ENCODE assay signal across 27 cellular contexts in the genomic region with DNA sequence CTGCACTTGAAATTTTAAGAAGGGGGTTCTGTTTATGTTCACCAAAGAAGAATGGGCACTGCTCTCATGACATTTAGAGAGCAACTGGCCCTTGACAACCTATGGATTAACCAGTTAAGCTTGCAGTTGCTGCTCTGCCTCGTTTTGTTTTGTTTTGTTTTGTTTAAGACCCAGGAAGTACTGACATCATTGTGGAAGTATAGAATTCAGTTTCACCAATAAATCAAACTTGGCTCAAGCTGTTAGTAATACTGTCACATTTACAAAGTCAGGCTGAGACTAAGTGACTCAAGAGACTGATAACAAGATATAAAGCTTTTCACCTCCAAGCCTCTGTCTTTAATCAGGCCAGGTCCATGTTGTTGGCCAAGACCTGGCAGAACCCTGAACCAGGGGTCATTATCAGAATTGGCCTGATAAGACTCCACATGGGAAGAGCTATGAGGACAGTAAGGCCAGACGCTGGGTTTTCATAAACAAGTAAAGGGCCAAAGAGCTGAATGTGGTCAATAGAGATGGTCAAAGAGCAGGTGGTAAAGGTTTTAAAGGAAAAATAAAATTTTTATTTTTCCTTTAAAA.
"Had no signal": no experiment of that assay in that cellular context is flagged by ENCODE, and none has a peak within 500 bp of the region (broad histone marks: within the 10 kb centered on the region; RNA-seq: fewer than 3 reads in every experiment).

No MANE protein-coding gene starts in this region.

- H3K27me3 ChIP-seq: colonic mucosa, heart right ventricle, transverse colon had no signal

- H3K27ac ChIP-seq: colonic mucosa, dorsolateral prefrontal cortex, heart right ventricle, lower lobe of right lung, transverse colon had no signal

- H3K9me3 ChIP-seq: colonic mucosa, lower lobe of right lung, transverse colon had no signal

- H3K4me1 ChIP-seq: colonic mucosa, lower lobe of right lung, transverse colon had no signal

- H3K9me3 Mint-ChIP-seq: activated naive CD8-positive, alpha-beta T cell treated with anti-CD3 and anti-CD28 coated beads for 36 hours; activated T-cell treated with anti-CD3 and anti-CD28 coated beads, Interleukin-2, amount 50 U/mL, for 4 hours; activated T-helper 2 cell treated with anti-CD3 and anti-CD28 coated beads, Interferon-gamma antibody, Interleukin-2, Interleukin-4, amounts not matched to agents 10 μg/mL and 5 μg/mL and 100 μg/mL, durations not matched to agents 14 hours and 24 hours and 36 hours; central memory CD8-positive, alpha-beta T cell; mesothelial cell of epicardium; stimulated activated naive B cell treated with anti-CD40 and anti-IgM and Interleukin-4, amounts not matched to agents 10 μg/mL and 1 μg/mL and 100 μg/mL, for 72 hours; T-helper 1 cell treated with Interleukin-12 subunit alpha and Interleukin-12 subunit beta and Interleukin-4 antibody, amounts not matched to agents 30 μg/mL and 1 μg/mL, for 36 hours; WTC11 had no signal

- H3K4me2 ChIP-seq: smooth muscle cell had no signal

- H3K36me3 Mint-ChIP-seq: activated naive CD8-positive, alpha-beta T cell treated with anti-CD3 and anti-CD28 coated beads for 36 hours; mesothelial cell of epicardium; natural killer cell; stimulated activated naive B cell treated with anti-CD40 and anti-IgM and Interleukin-4, amounts not matched to agents 10 μg/mL and 1 μg/mL and 100 μg/mL, for 72 hours; WTC11 had no signal

- H3K4me3 ChIP-seq: colonic mucosa, dorsolateral prefrontal cortex, heart right ventricle, lower lobe of right lung, smooth muscle cell, transverse colon had no signal

- H3K36me3 ChIP-seq: colonic mucosa, heart right ventricle, lower lobe of right lung, transverse colon had no signal

- DNase-seq: activated CD4-positive, alpha-beta T cell treated with anti-CD3 and anti-CD28 coated beads for 36 hours; activated CD4-positive, alpha-beta T cell treated with anti-CD3 and anti-CD28 coated beads, Interleukin-2, amount 50 U/mL, for 4 hours; activated CD8-positive, alpha-beta memory T cell treated with anti-CD3 and anti-CD28 coated beads for 24 hours; activated CD8-positive, alpha-beta memory T cell treated with anti-CD3 and anti-CD28 coated beads, Interleukin-2, amount 50 U/mL, for 4 hours; activated naive CD4-positive, alpha-beta T cell; activated naive CD8-positive, alpha-beta T cell treated with anti-CD3 and anti-CD28 coated beads for 36 hours; activated T-cell treated with anti-CD3 and anti-CD28 coated beads, Interleukin-2, amount 50 U/mL, for 4 hours; colonic mucosa; dorsolateral prefrontal cortex; heart right ventricle; islet precursor cell; left colon; lower lobe of right lung; natural killer cell; stimulated activated CD4-positive, alpha-beta T cell treated with anti-CD3 and anti-CD28 coated beads, Interleukin-15, amount 100 ng/mL, for 24 hours; stimulated activated CD8-positive, alpha-beta memory T cell treated with anti-CD3 and anti-CD28 coated beads, Interleukin-4, amount 100 ng/mL, for 48 hours; stimulated activated naive B cell treated with anti-CD40 and anti-IgM and Interleukin-4, amounts not matched to agents 10 μg/mL and 1 μg/mL and 100 μg/mL, for 72 hours; T1000; transverse colon had no signal

- FAIRE-seq: astrocyte, urothelium cell line had no signal

- H3K4me1 Mint-ChIP-seq: activated CD4-positive, alpha-beta T cell treated with anti-CD3 and anti-CD28 coated beads for 36 hours; activated naive CD8-positive, alpha-beta T cell treated with anti-CD3 and anti-CD28 coated beads for 36 hours; central memory CD8-positive, alpha-beta T cell; natural killer cell; stimulated activated naive B cell treated with anti-CD40 and anti-IgM and Interleukin-4, amounts not matched to agents 10 μg/mL and 1 μg/mL and 100 μg/mL, for 72 hours had no signal

- H3K4me3 Mint-ChIP-seq: activated CD4-positive, alpha-beta T cell treated with anti-CD3 and anti-CD28 coated beads for 36 hours; activated naive CD8-positive, alpha-beta T cell treated with anti-CD3 and anti-CD28 coated beads for 36 hours; activated T-cell treated with anti-CD3 and anti-CD28 coated beads, Interleukin-2, amount 50 U/mL, for 4 hours; central memory CD8-positive, alpha-beta T cell; mesothelial cell of epicardium; natural killer cell; stimulated activated naive B cell treated with anti-CD40 and anti-IgM and Interleukin-4, amounts not matched to agents 10 μg/mL and 1 μg/mL and 100 μg/mL, for 72 hours; T-helper 1 cell treated with Interleukin-12 subunit alpha and Interleukin-12 subunit beta and Interleukin-4 antibody, amounts not matched to agents 30 μg/mL and 1 μg/mL, for 36 hours; WTC11 had no signal

- H3K27ac Mint-ChIP-seq: activated CD4-positive, alpha-beta T cell treated with anti-CD3 and anti-CD28 coated beads for 36 hours; activated naive CD8-positive, alpha-beta T cell treated with anti-CD3 and anti-CD28 coated beads for 36 hours; activated T-helper 2 cell treated with anti-CD3 and anti-CD28 coated beads, Interferon-gamma antibody, Interleukin-2, Interleukin-4, amounts not matched to agents 10 μg/mL and 5 μg/mL and 100 μg/mL, durations not matched to agents 14 hours and 24 hours and 36 hours; mesothelial cell of epicardium; natural killer cell; stimulated activated naive B cell treated with anti-CD40 and anti-IgM and Interleukin-4, amounts not matched to agents 10 μg/mL and 1 μg/mL and 100 μg/mL, for 72 hours; T-helper 1 cell treated with Interleukin-12 subunit alpha and Interleukin-12 subunit beta and Interleukin-4 antibody, amounts not matched to agents 30 μg/mL and 1 μg/mL, for 36 hours; WTC11 had no signal

- H3K27me3 Mint-ChIP-seq: activated CD4-positive, alpha-beta T cell treated with anti-CD3 and anti-CD28 coated beads for 36 hours; activated naive CD8-positive, alpha-beta T cell treated with anti-CD3 and anti-CD28 coated beads for 36 hours; central memory CD8-positive, alpha-beta T cell; stimulated activated naive B cell treated with anti-CD40 and anti-IgM and Interleukin-4, amounts not matched to agents 10 μg/mL and 1 μg/mL and 100 μg/mL, for 72 hours had no signal
